Comparison of ENCODE assay signal across 20 cellular contexts in the genomic region with DNA sequence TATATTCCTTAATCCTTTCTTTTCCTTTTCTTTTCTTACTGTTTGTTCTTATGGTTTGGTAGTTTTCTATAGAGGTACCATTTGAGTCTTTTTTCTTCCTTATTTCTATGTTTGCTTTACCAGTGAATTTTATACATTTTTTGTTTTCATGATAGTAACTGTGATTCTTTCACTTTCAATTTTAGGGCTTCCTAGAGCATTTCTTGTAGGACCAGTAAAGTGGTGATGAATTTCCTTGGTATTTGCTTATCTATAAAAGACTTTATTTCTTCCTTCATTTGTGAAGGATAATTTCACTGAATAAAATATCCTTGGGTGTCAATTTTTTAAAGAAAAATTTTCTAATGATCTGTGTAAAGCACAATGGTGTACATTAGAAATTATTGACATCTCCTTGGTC.
"Had no signal": no experiment of that assay in that cellular context is flagged by ENCODE, and none has a peak within 500 bp of the region (broad histone marks: within the 10 kb centered on the region; RNA-seq: fewer than 3 reads in every experiment).

No MANE protein-coding gene starts in this region.

- ATAC-seq: activated naive CD8-positive, alpha-beta T cell treated with anti-CD3 and anti-CD28 coated beads, Interleukin-2, amount 50 U/mL, for 24 hours; gastrocnemius medialis; left lobe of liver; pancreas had no signal

- H3K9me3 ChIP-seq: colonic mucosa, esophagus muscularis mucosa, gastrocnemius medialis, pancreas, stomach, testis, upper lobe of left lung had no signal

- H3K36me3 ChIP-seq: cardiac muscle cell, colonic mucosa, esophagus muscularis mucosa, gastrocnemius medialis, neural progenitor cell, pancreas, stomach, upper lobe of left lung, WERI-Rb-1 had no signal

- H3K4me3 ChIP-seq: cardiac muscle cell, colonic mucosa, esophagus muscularis mucosa, gastrocnemius medialis, neural progenitor cell, pancreas, stomach, testis, upper lobe of left lung had no signal

- H3K9me3 Mint-ChIP-seq: activated T-helper 2 cell treated with anti-CD3 and anti-CD28 coated beads, Interferon-gamma antibody, Interleukin-2, Interleukin-4, amounts not matched to agents 10 μg/mL and 5 μg/mL and 100 μg/mL, durations not matched to agents 14 hours and 24 hours and 36 hours; neural progenitor cell; T-helper 1 cell treated with Interleukin-12 subunit alpha and Interleukin-12 subunit beta and Interleukin-4 antibody, amounts not matched to agents 30 μg/mL and 1 μg/mL, for 36 hours had no signal

- H3K27ac Mint-ChIP-seq: activated naive CD4-positive, alpha-beta T cell treated with anti-CD3 and anti-CD28 coated beads for 36 hours; activated naive CD8-positive, alpha-beta T cell treated with anti-CD3 and anti-CD28 coated beads, Interleukin-2, amount 50 U/mL, for 24 hours; activated T-helper 2 cell treated with anti-CD3 and anti-CD28 coated beads, Interferon-gamma antibody, Interleukin-2, Interleukin-4, amounts not matched to agents 10 μg/mL and 5 μg/mL and 100 μg/mL, durations not matched to agents 14 hours and 24 hours and 36 hours; naive B cell; neural progenitor cell; T-helper 1 cell treated with Interleukin-12 subunit alpha and Interleukin-12 subunit beta and Interleukin-4 antibody, amounts not matched to agents 30 μg/mL and 1 μg/mL, for 36 hours had no signal

- H3K4me1 ChIP-seq: colonic mucosa, gastrocnemius medialis, neural progenitor cell, pancreas, stomach, testis, upper lobe of left lung had no signal

- H3K9ac ChIP-seq: neural progenitor cell had no signal

- H3K36me3 Mint-ChIP-seq: naive B cell, neural progenitor cell had no signal

- H3K4me2 ChIP-seq: neural progenitor cell had no signal

- H3K27ac ChIP-seq: cardiac muscle cell, colonic mucosa, esophagus muscularis mucosa, gastrocnemius medialis, neural progenitor cell, pancreas, stomach, testis, upper lobe of left lung, WERI-Rb-1 had no signal

- H3K27me3 ChIP-seq: cardiac muscle cell, colonic mucosa, esophagus muscularis mucosa, gastrocnemius medialis, neural progenitor cell, pancreas, stomach, testis, upper lobe of left lung had no signal

- H3K4me3 Mint-ChIP-seq: activated naive CD4-positive, alpha-beta T cell treated with anti-CD3 and anti-CD28 coated beads for 36 hours; activated naive CD8-positive, alpha-beta T cell treated with anti-CD3 and anti-CD28 coated beads, Interleukin-2, amount 50 U/mL, for 24 hours; naive B cell; neural progenitor cell; T-helper 1 cell treated with Interleukin-12 subunit alpha and Interleukin-12 subunit beta and Interleukin-4 antibody, amounts not matched to agents 30 μg/mL and 1 μg/mL, for 36 hours had no signal

- H3K4me1 Mint-ChIP-seq: activated naive CD8-positive, alpha-beta T cell treated with anti-CD3 and anti-CD28 coated beads, Interleukin-2, amount 50 U/mL, for 24 hours; naive B cell; neural progenitor cell had no signal

- H2AFZ ChIP-seq: neural progenitor cell had no signal

- DNase-seq: activated CD4-positive, alpha-beta T cell treated with anti-CD3 and anti-CD28 coated beads, Interleukin-2, amount 50 U/mL, for 48 hours; activated naive CD4-positive, alpha-beta T cell treated with anti-CD3 and anti-CD28 coated beads for 36 hours; activated naive CD8-positive, alpha-beta T cell treated with anti-CD3 and anti-CD28 coated beads, Interleukin-2, amount 50 U/mL, for 24 hours; colonic mucosa; gastrocnemius medialis; islet precursor cell; naive B cell; pancreas; stimulated activated CD4-positive, alpha-beta T cell treated with anti-CD3 and anti-CD28 coated beads, Interleukin-12 subunit alpha, Interleukin-12 subunit beta, amount 100 ng/mL, for 4 hours; stimulated activated CD4-positive, alpha-beta T cell treated with anti-CD3 and anti-CD28 coated beads, Interleukin-2, amount 100 ng/mL, for 24 hours; stomach; testis; upper lobe of left lung; WERI-Rb-1 had no signal

- H3K27me3 Mint-ChIP-seq: activated naive CD8-positive, alpha-beta T cell treated with anti-CD3 and anti-CD28 coated beads, Interleukin-2, amount 50 U/mL, for 24 hours; naive B cell had no signal
